8 cellular contexts compared by ENCODE assay signal in genomic region chr1:36351222-36351977, GRCh38. TPM values are rescaled to one million over a fixed set of nuclear protein-coding genes. Genes with fewer than 3 reads are reported as not detected.
DNase-seq lines count a peak whose midpoint lies in the region; ATAC-seq and TF ChIP-seq lines count a peak whose summit lies in the region.

No MANE protein-coding gene starts in this region.

- peak; percentile 77 for DNase-seq in BJ (ENCODE audit: low read depth)
- peak; percentile 78 for DNase-seq in MV-4-11 (lab: John Stamatoyannopoulos, UW)
- peak; percentile 78 for DNase-seq in ecto neural progenitor cell (ENCODE audit: low spot score)
- DNase-seq in stimulated activated CD8-positive, alpha-beta memory T cell treated with anti-CD3 and anti-CD28 coated beads, Interleukin-4, amount 100 ng/mL, for 48 hours = no peak
- DNase-seq in NCI-H2107 treated with DMSO at 0.1 percent for 48 hours (lab: John Stamatoyannopoulos, UW; ENCODE audit: unreplicated experiment) = no peak
- no peak for DNase-seq in effector memory CD8-positive, alpha-beta T cell

- H3K4me3 ChIP-seq in BJ (ENCODE audit: low read depth, low read length) = no peak overlapping the region

- peaks cover 25% of the 10 kb centered on the region for H3K4me1 Mint-ChIP-seq in nephron
- H3K4me1 Mint-ChIP-seq in effector memory CD8-positive, alpha-beta T cell (ENCODE audit: low read depth in 2 of 2) = peaks cover 8 to 9% of the 10 kb centered on the region in 2 donors

- H3K27me3 ChIP-seq in BJ (ENCODE audit: control insufficient read depth, insufficient read depth, low read length) = no peaks in the 10 kb centered on the region

- H3K27me3 Mint-ChIP-seq in nephron (ENCODE audit: low read depth) = no peaks in the 10 kb centered on the region
- no peaks in the 10 kb centered on the region for H3K27me3 Mint-ChIP-seq in effector memory CD8-positive, alpha-beta T cell

- H3K36me3 Mint-ChIP-seq in nephron (ENCODE audit: low read depth) = peaks cover 31% of the 10 kb centered on the region
- peaks cover 43% of the 10 kb centered on the region for H3K36me3 Mint-ChIP-seq in effector memory CD8-positive, alpha-beta T cell (ENCODE audit: insufficient read depth)

- ATAC-seq in HG03571 (IDR thresholded peaks at IDR 0.05; ENCODE audit: unreplicated experiment) = no peak
- ATAC-seq in effector memory CD8-positive, alpha-beta T cell (replicated peaks) = no peak

- TF ChIP-seq CTCF in BJ (IDR thresholded peaks at IDR 0.05; ENCODE audit: insufficient read depth, low read depth, low read length) (no peak), nephron (IDR thresholded peaks at IDR 0.05; ENCODE audit: unreplicated experiment in 3 of 3) (peak in 1 of 3 experiments; percentile 15)

- peak overlapping the region; percentile 91 to 98 (median 93) for H3K27ac Mint-ChIP-seq in nephron
- H3K27ac Mint-ChIP-seq in effector memory CD8-positive, alpha-beta T cell = peak overlapping the region in 1 of 2 donors; percentile 81

- H3K9me3 Mint-ChIP-seq in nephron = no peaks in the 10 kb centered on the region
- no peaks in the 10 kb centered on the region for H3K9me3 Mint-ChIP-seq in effector memory CD8-positive, alpha-beta T cell

- POLR2A ChIA-PET in BJ (lab: Charles Lee) = interaction anchor here (0.6 to 2.0 kb wide), 3 partner anchors 8 to 36 kb away, joined by 3 to 9 read pairs (median 3); no protein-coding TSS in a partner anchor

- CTCF ChIA-PET in BJ (lab: Yijun Ruan, JAX) = interaction anchor here (0.7 to 6.7 kb wide), 8 partner anchors 9 to 109 kb away, joined by 3 to 50 read pairs (median 6); partner anchors contain the start of gene EVA1B

- H3K36me3 ChIP-seq in BJ (ENCODE audit: control insufficient read depth, insufficient read depth, low read length) = peaks cover 32% of the 10 kb centered on the region

- H3K4me3 Mint-ChIP-seq in nephron = peak overlapping the region in 2 of 3 experiments; percentile 1 to 19
- no peak overlapping the region for H3K4me3 Mint-ChIP-seq in effector memory CD8-positive, alpha-beta T cell

RNA-seq across cellular contexts. Expression of gene EVA1B, which starts 28.0 kb away (rescaled TPM):
- polyA plus RNA-seq in BJ (2011; rRNA removed) = 101 and 133 TPM in 2 replicates
- polyA minus RNA-seq in BJ (2011; rRNA and poly(A)+ RNA removed) = 18.2 and 21.1 TPM in 2 replicates

RNA-seq across cellular contexts. Expression of gene STK40, which starts 34.3 kb away (rescaled TPM):
- 19.5 and 29.5 TPM in 2 replicates for polyA plus RNA-seq in BJ (2011; rRNA removed)
- 15.2 and 17.5 TPM in 2 replicates for polyA minus RNA-seq in BJ (2011; rRNA and poly(A)+ RNA removed)

RNA-seq across cellular contexts. Expression of gene SH3D21, which starts 45.2 kb away (rescaled TPM):
- 3.2 and 3.3 TPM in 2 replicates for polyA plus RNA-seq in BJ (2011; rRNA removed)
- polyA minus RNA-seq in BJ (2011; rRNA and poly(A)+ RNA removed) = 2.3 and 4.5 TPM in 2 replicates

RNA-seq across cellular contexts. Expression of gene LSM10, which starts 46.3 kb away (rescaled TPM):
- polyA plus RNA-seq in BJ (2011; rRNA removed) = 64.0 and 86.5 TPM in 2 replicates
- polyA minus RNA-seq in BJ (2011; rRNA and poly(A)+ RNA removed) = 15.7 and 30.7 TPM in 2 replicates

Comparison
In these comparisons a context has a peak if more than half of its experiments do, and no peak if none do; other contexts are left out.
1. DNase-seq: peak in BJ (single experiment), MV-4-11 (single experiment) and ecto neural progenitor cell (single experiment); none in stimulated activated CD8-positive, alpha-beta memory T cell treated with anti-CD3 and anti-CD28 coated beads, Interleukin-4, amount 100 ng/mL, for 48 hours (single experiment), NCI-H2107 treated with DMSO at 0.1 percent for 48 hours (single experiment) and effector memory CD8-positive, alpha-beta T cell (0 of 3).
2. H3K4me3 Mint-ChIP-seq: peak in nephron (2 of 3); none in effector memory CD8-positive, alpha-beta T cell (0 of 2).